Comparison of ENCODE assay signal across 1 cellular context in the genomic region with DNA sequence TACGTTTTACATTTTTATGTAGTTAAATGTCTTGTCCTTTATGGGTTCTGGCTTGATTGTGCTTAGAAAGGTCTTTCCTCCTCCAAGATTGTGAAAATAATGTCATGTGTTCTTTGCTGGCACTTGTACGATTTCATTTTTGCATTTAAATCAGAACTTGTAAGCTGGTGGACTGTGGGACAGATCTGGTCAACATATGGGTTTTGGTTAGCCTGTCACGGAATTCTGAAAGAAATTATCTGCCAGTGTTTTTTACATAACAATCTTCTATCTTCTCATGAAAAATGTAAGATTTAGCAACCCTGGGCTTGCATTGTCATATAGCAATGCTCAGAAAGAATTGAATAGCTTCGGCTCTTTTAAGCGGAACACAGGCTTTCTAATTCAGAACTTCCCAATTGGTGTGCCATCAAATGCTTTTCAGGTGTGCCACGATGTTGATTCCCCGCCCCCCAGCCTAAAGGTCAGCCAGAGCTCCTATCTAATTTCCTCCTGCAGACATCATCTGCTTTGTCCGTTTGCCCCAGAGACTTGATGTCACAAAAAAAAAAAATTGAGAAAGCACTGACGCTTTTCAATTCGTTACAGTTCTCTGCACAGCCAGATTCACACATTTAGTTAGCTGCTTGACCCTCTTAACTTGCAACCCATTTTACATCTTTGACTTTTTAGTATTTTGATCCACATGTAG.
TF ChIP-seq lines count a peak whose summit lies in the region.

No MANE protein-coding gene starts in this region.

TF ChIP-seq in K562, 482 proteins besides CTCF, POLR2A, EP300 and RAD21:
- TF ChIP-seq ZNF384 (IDR thresholded peaks at IDR 0.05; ENCODE audit: low read depth, low read length), result peak; percentile 74
- TF ChIP-seq, protein P1, sequence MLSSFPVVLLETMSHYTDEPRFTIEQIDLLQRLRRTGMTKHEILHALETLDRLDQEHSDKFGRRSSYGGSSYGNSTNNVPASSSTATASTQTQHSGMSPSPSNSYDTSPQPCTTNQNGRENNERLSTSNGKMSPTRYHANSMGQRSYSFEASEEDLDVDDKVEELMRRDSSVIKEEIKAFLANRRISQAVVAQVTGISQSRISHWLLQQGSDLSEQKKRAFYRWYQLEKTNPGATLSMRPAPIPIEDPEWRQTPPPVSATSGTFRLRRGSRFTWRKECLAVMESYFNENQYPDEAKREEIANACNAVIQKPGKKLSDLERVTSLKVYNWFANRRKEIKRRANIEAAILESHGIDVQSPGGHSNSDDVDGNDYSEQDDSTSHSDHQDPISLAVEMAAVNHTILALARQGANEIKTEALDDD (IDR thresholded peaks at IDR 0.05), result 0 out of 2 replicates have a peak, but pooled peaks have one; percentile 53
- peak; percentile 55 for TF ChIP-seq CBFA2T3 (IDR thresholded peaks at IDR 0.05)
- 0 out of 2 replicates have a peak, but pooled peaks have one; percentile 27 for TF ChIP-seq SMAD4 (CRISPR knock-in tag; conservative IDR thresholded peaks at IDR 0.05)
- TF ChIP-seq, protein P2, sequence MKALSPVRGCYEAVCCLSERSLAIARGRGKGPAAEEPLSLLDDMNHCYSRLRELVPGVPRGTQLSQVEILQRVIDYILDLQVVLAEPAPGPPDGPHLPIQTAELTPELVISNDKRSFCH (CRISPR knock-in tag; IDR thresholded peaks at IDR 0.05), result no peak
- TF ChIP-seq, protein P2 (tag; IDR thresholded peaks at IDR 0.05), result peak; percentile 79; the same call in 1 of the 2 replicates
- 0 out of 2 replicates have a peak, but pooled peaks have one; percentile 13 for TF ChIP-seq ARID1B (IDR thresholded peaks at IDR 0.05)
- 0 out of 2 replicates have a peak, but pooled peaks have one; percentile 16 for TF ChIP-seq DPF2 (IDR thresholded peaks at IDR 0.05)
- TF ChIP-seq SIX5 (IDR thresholded peaks at IDR 0.05; ENCODE audit: borderline replicate concordance in 1 of 2, insufficient read depth in 1 of 2, low read depth in 1 of 2, low read length in 2 of 2), result no peak
- TF ChIP-seq LEF1 (IDR thresholded peaks at IDR 0.05), result no peak
